In the genomic region with DNA sequence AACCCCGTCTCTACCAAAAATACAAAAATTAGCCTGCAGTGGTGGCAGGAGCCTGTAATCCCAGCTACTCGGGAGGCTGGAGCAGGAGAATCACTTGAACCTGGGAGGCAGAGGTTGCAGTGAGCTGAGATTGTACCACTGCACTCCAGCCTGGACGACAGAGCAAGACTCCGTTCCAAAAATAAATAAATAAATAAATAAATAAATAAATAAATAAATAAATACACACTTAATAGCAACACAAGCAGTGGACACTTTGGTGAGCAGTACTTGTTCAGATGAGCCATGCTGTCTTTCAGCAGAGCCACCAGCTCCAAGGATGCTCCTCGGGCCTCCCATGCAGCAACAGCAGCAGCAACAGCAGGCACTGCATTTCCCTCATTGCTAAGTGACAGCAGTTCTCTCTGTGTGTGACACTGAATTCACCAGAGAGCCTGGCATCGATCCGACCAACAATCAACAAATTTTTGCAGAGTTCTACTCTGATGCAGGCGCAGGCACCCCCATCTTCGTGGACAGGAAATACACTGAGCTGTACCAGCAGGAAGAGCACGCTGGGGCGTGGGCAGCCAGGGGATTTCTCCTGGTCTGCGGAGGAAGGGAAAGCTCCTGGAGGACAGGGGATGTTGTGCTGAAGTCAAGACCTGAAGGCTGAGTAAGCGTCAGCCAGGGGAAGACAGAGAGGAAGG, we compare ENCODE assay signal across 12 cellular contexts. TPM values are rescaled to one million over a fixed set of nuclear protein-coding genes. Genes with fewer than 3 reads are reported as not detected.
A peak's percentile ranks its signal among the peaks of the same experiment; 100 is the strongest.
DNase-seq lines count a peak whose midpoint lies in the region; ATAC-seq and TF ChIP-seq lines count a peak whose summit lies in the region.
"Had no signal": no experiment of that assay in that cellular context is flagged by ENCODE, and none has a peak within 500 bp of the region (broad histone marks: within the 10 kb centered on the region; RNA-seq: fewer than 3 reads in every experiment).

No MANE protein-coding gene starts in this region.

- H3K4me1 Mint-ChIP-seq in Caco-2 (ENCODE audit: low read depth, unreplicated experiment) (peaks cover 32% of the 10 kb centered on the region), naive B cell (peaks cover 70 to 88% (median 78%) of the 10 kb centered on the region in 3 donors)
- peaks cover 40% of the 10 kb centered on the region for H3K4me1 Mint-ChIP-seq in activated CD8-positive, alpha-beta T cell treated with anti-CD3 and anti-CD28 coated beads, Interleukin-2, amount 10 ng/mL, durations not matched to agents 7 days and 5 days (ENCODE audit: low read depth)

- CTCF ChIA-PET in Caco-2 (lab: Charles Lee), result no interaction called here
- CTCF ChIA-PET in activated CD8-positive, alpha-beta T cell treated with anti-CD3 and anti-CD28 coated beads, Interleukin-2, amount 10 ng/mL, durations not matched to agents 7 days and 5 days (lab: Charles Lee), result interaction anchor here (3.1 kb wide), 1 partner anchor 13 kb away, joined by 16 read pairs; no protein-coding TSS in a partner anchor

- BruUV-seq in Caco-2 (replicated peaks; lab: Mats Ljungman, UMichigan), result no TSS peak

- H3K4me3 Mint-ChIP-seq in Caco-2 (ENCODE audit: unreplicated experiment) (no peak overlapping the region), naive B cell (peak overlapping the region; percentile 59 to 91 (median 83))
- no peak overlapping the region for H3K4me3 Mint-ChIP-seq in activated CD8-positive, alpha-beta T cell treated with anti-CD3 and anti-CD28 coated beads, Interleukin-2, amount 10 ng/mL, durations not matched to agents 7 days and 5 days

- H3K36me3 ChIP-seq in Caco-2 (ENCODE audit: control insufficient read depth, insufficient read depth, low read length), result no peaks in the 10 kb centered on the region
- H3K36me3 ChIP-seq: HAP-1 had no signal

- no peaks in the 10 kb centered on the region for H3K27me3 ChIP-seq in Caco-2 (replicated peaks; ENCODE audit: control insufficient read depth, insufficient read depth, low read length)

- no peaks in the 10 kb centered on the region for H3K9me3 ChIP-seq in Caco-2
- H3K9me3 ChIP-seq: HAP-1 had no signal

- intact Hi-C loops in Caco-2 (cut with micrococcal nuclease; ENCODE audit: unreplicated experiment), result no loop called here

- peaks cover 10% of the 10 kb centered on the region for H3K36me3 Mint-ChIP-seq in Caco-2 (ENCODE audit: insufficient read depth, unreplicated experiment)
- peaks cover 2% of the 10 kb centered on the region for H3K36me3 Mint-ChIP-seq in activated CD8-positive, alpha-beta T cell treated with anti-CD3 and anti-CD28 coated beads, Interleukin-2, amount 10 ng/mL, durations not matched to agents 7 days and 5 days (ENCODE audit: low read depth)
- H3K36me3 Mint-ChIP-seq in naive B cell, result peaks cover 0 to 7% of the 10 kb centered on the region in 2 donors

- DNase-seq in Caco-2 (no peak), naive B cell (peak; percentile 22), NCI-H345 treated with DMSO at 0.1 percent for 48 hours (lab: John Stamatoyannopoulos, UW; ENCODE audit: unreplicated experiment) (no peak), pons (ENCODE audit: low spot score) (no peak)
- peak; percentile 21 for DNase-seq in activated CD8-positive, alpha-beta T cell treated with anti-CD3 and anti-CD28 coated beads, Interleukin-2, amount 10 ng/mL, durations not matched to agents 7 days and 5 days
- DNase-seq: activated T-cell treated with anti-CD3 and anti-CD28 coated beads, Interleukin-2, amount 50 U/mL, for 1 hour; NCI-H524; trophoblast cell had no signal

- H3K4me1 ChIP-seq in Caco-2, result peaks cover 10% of the 10 kb centered on the region

- H3K9me3 Mint-ChIP-seq in Caco-2 (ENCODE audit: unreplicated experiment) (peaks cover 10% of the 10 kb centered on the region), naive B cell (peaks cover 0 to 4% (median 0%) of the 10 kb centered on the region in 7 donors)
- no peaks in the 10 kb centered on the region for H3K9me3 Mint-ChIP-seq in activated CD8-positive, alpha-beta T cell treated with anti-CD3 and anti-CD28 coated beads, Interleukin-2, amount 10 ng/mL, durations not matched to agents 7 days and 5 days (ENCODE audit: insufficient read depth)

- TF ChIP-seq CTCF in Caco-2 (IDR thresholded peaks at IDR 0.05; ENCODE audit: insufficient read depth in 1 of 2, low read depth in 1 of 2, low read length in 1 of 2, severe bottlenecking in 1 of 2, unreplicated experiment in 1 of 2), result no peak

- H3K27me3 Mint-ChIP-seq in Caco-2 (ENCODE audit: insufficient read depth, unreplicated experiment) (no peaks in the 10 kb centered on the region), naive B cell (peaks cover 0 to 8% (median 7%) of the 10 kb centered on the region in 3 donors)
- H3K27me3 Mint-ChIP-seq in activated CD8-positive, alpha-beta T cell treated with anti-CD3 and anti-CD28 coated beads, Interleukin-2, amount 10 ng/mL, durations not matched to agents 7 days and 5 days (ENCODE audit: low read depth), result peaks cover 12% of the 10 kb centered on the region

- H3K4me3 ChIP-seq in Caco-2 (ENCODE audit: low read depth, low read length), result no peak overlapping the region
- H3K4me3 ChIP-seq: HAP-1 had no signal

- peak overlapping the region; percentile 34 for H3K27ac Mint-ChIP-seq in Caco-2 (ENCODE audit: unreplicated experiment)
- peak overlapping the region; percentile 5 for H3K27ac Mint-ChIP-seq in activated CD8-positive, alpha-beta T cell treated with anti-CD3 and anti-CD28 coated beads, Interleukin-2, amount 10 ng/mL, durations not matched to agents 7 days and 5 days
- peak overlapping the region; percentile 96 to 100 (median 100) for H3K27ac Mint-ChIP-seq in naive B cell

- ATAC-seq in HG02610 (IDR thresholded peaks at IDR 0.05; ENCODE audit: unreplicated experiment) (peak; percentile 16), naive B cell (ENCODE audit: low read depth in 2 of 2) (no peak), GM21360 (IDR thresholded peaks at IDR 0.05; ENCODE audit: unreplicated experiment) (no peak)
- ATAC-seq in activated CD8-positive, alpha-beta T cell treated with anti-CD3 and anti-CD28 coated beads, Interleukin-2, amount 10 ng/mL, durations not matched to agents 7 days and 5 days, result no peak
- ATAC-seq: left lobe of liver had no signal

- POLR2A ChIA-PET in Caco-2 (lab: Charles Lee), result no interaction called here
- POLR2A ChIA-PET in activated CD8-positive, alpha-beta T cell treated with anti-CD3 and anti-CD28 coated beads, Interleukin-2, amount 10 ng/mL, durations not matched to agents 7 days and 5 days (lab: Charles Lee), result interaction anchor here (0.8 kb wide), 2 partner anchors 10 to 32 kb away, joined by 3 read pairs; no protein-coding TSS in a partner anchor

RNA-seq across cellular contexts. Expression of a gene that starts 54.0 kb away (rescaled TPM):
- total RNA-seq in Caco-2 (2022), result 27.4 and 29.5 TPM in 2 replicates
- total RNA-seq in activated CD8-positive, alpha-beta T cell treated with anti-CD3 and anti-CD28 coated beads, Interleukin-2, amount 10 ng/mL, durations not matched to agents 7 days and 5 days, result 1 to 10 TPM; 9.1 to 9.2 TPM
- polyA plus RNA-seq in naive B cell (ENCODE audit: low read depth in 6 of 6), result 10 to 100 TPM; 19.7 to 28.3 (median 25.7) TPM

Comparison
In these comparisons a context has a peak if more than half of its experiments do, and no peak if none do; other contexts are left out.
1. DNase-seq: peak in activated CD8-positive, alpha-beta T cell treated with anti-CD3 and anti-CD28 coated beads, Interleukin-2, amount 10 ng/mL, durations not matched to agents 7 days and 5 days (single experiment) and naive B cell (single experiment); none in Caco-2 (0 of 2), NCI-H345 treated with DMSO at 0.1 percent for 48 hours (single experiment) and pons (single experiment).
2. H3K27ac Mint-ChIP-seq: peak in every context shown above with its lines; median percentile 100 in naive B cell; 34 in Caco-2; 5 in activated CD8-positive, alpha-beta T cell treated with anti-CD3 and anti-CD28 coated beads, Interleukin-2, amount 10 ng/mL, durations not matched to agents 7 days and 5 days.
3. H3K4me3 Mint-ChIP-seq: peak in naive B cell (8 of 8); none in Caco-2 (single experiment) and activated CD8-positive, alpha-beta T cell treated with anti-CD3 and anti-CD28 coated beads, Interleukin-2, amount 10 ng/mL, durations not matched to agents 7 days and 5 days (single experiment).